Comparison of ENCODE assay signal across 28 cellular contexts in genomic region chr18:48788378-48788777, GRCh38.
DNase-seq lines count a peak whose midpoint lies in the region; ATAC-seq and TF ChIP-seq lines count a peak whose summit lies in the region.
"Had no signal": no experiment of that assay in that cellular context is flagged by ENCODE, and none has a peak within 500 bp of the region (broad histone marks: within the 10 kb centered on the region; RNA-seq: fewer than 3 reads in every experiment).

No MANE protein-coding gene starts in this region.

- H3K9me3 Mint-ChIP-seq in activated naive CD8-positive, alpha-beta T cell treated with anti-CD3 and anti-CD28 coated beads, Interleukin-2, amount 10 ng/mL, durations not matched to agents 7 days and 5 days: peaks cover 4% of the 10 kb centered on the region
- no peaks in the 10 kb centered on the region for H3K9me3 Mint-ChIP-seq in activated naive CD8-positive, alpha-beta T cell treated with anti-CD3 and anti-CD28 coated beads for 36 hours
- H3K9me3 Mint-ChIP-seq in chondrocyte (ENCODE audit: low read depth): no peaks in the 10 kb centered on the region
- no peaks in the 10 kb centered on the region for H3K9me3 Mint-ChIP-seq in mesothelial cell of epicardium
- H3K9me3 Mint-ChIP-seq in H9: no peaks in the 10 kb centered on the region
- H3K9me3 Mint-ChIP-seq: activated T-helper 1 cell treated with anti-CD3 and anti-CD28 coated beads, Interleukin-12 subunit alpha, Interleukin-12 subunit beta, Interleukin-2, Interleukin-4 antibody, amounts not matched to agents 30 ng/mL and 10 ng/mL and 1 ng/mL, durations not matched to agents 14 hours and 24 hours and 36 hours; CD8-positive, alpha-beta T cell had no signal

- no peaks in the 10 kb centered on the region for H3K23me2 ChIP-seq in H9 (ENCODE audit: insufficient read length, low read depth, low read length, poor library complexity, severe bottlenecking)

- POLR2A ChIA-PET in activated naive CD8-positive, alpha-beta T cell treated with anti-CD3 and anti-CD28 coated beads, Interleukin-2, amount 10 ng/mL, durations not matched to agents 7 days and 5 days (lab: Charles Lee): no interaction called here

- no peak overlapping the region for H3K4me2 ChIP-seq in H9 (ENCODE audit: insufficient read depth, insufficient read length, low read length)
- H3K4me2 ChIP-seq: A549 had no signal

- H3K9ac ChIP-seq in subcutaneous abdominal adipose tissue (ENCODE audit: low read length in 5 of 5) (peak overlapping the region in 1 of 5 donors; percentile 39), H9 (ENCODE audit: extremely low read depth, insufficient read length, low read length) (no peak overlapping the region)
- H3K9ac ChIP-seq: KMS-11 had no signal

- no peaks in the 10 kb centered on the region for H3K79me1 ChIP-seq in H9 (ENCODE audit: insufficient read depth, low read depth, low read length, poor library complexity, severe bottlenecking)

- no peaks in the 10 kb centered on the region for H3K9me3 ChIP-seq in subcutaneous abdominal adipose tissue (ENCODE audit: control insufficient read depth in 5 of 5, low read length in 5 of 5)
- H3K9me3 ChIP-seq in H9 (ENCODE audit: control insufficient read depth, low read depth, low read length): no peaks in the 10 kb centered on the region
- H3K9me3 ChIP-seq: A549, vagina had no signal

- H2BK15ac ChIP-seq in H9 (ENCODE audit: low read depth, low read length): no peak overlapping the region

- H3K27me3 Mint-ChIP-seq in activated naive CD8-positive, alpha-beta T cell treated with anti-CD3 and anti-CD28 coated beads, Interleukin-2, amount 10 ng/mL, durations not matched to agents 7 days and 5 days: no peaks in the 10 kb centered on the region
- H3K27me3 Mint-ChIP-seq in activated naive CD8-positive, alpha-beta T cell treated with anti-CD3 and anti-CD28 coated beads for 36 hours: no peaks in the 10 kb centered on the region
- H3K27me3 Mint-ChIP-seq in chondrocyte (ENCODE audit: low read depth) (no peaks in the 10 kb centered on the region), mesothelial cell of epicardium (ENCODE audit: low read depth) (no peaks in the 10 kb centered on the region), H9 (ENCODE audit: low read depth) (no peaks in the 10 kb centered on the region)
- H3K27me3 Mint-ChIP-seq: activated CD4-positive, alpha-beta T cell treated with anti-CD3 and anti-CD28 coated beads, Interleukin-2, amount 10 ng/mL, durations not matched to agents 24 days and 14 days; naive thymus-derived CD4-positive, alpha-beta T cell had no signal

- H3K4me3 Mint-ChIP-seq in activated naive CD8-positive, alpha-beta T cell treated with anti-CD3 and anti-CD28 coated beads, Interleukin-2, amount 10 ng/mL, durations not matched to agents 7 days and 5 days: no peak overlapping the region
- no peak overlapping the region for H3K4me3 Mint-ChIP-seq in activated naive CD8-positive, alpha-beta T cell treated with anti-CD3 and anti-CD28 coated beads for 36 hours
- no peak overlapping the region for H3K4me3 Mint-ChIP-seq in chondrocyte (ENCODE audit: unreplicated experiment)
- H3K4me3 Mint-ChIP-seq in mesothelial cell of epicardium: no peak overlapping the region
- no peak overlapping the region for H3K4me3 Mint-ChIP-seq in H9
- H3K4me3 Mint-ChIP-seq: activated CD4-positive, alpha-beta T cell treated with anti-CD3 and anti-CD28 coated beads, Interleukin-2, amount 10 ng/mL, durations not matched to agents 24 days and 14 days; activated naive CD4-positive, alpha-beta T cell treated with anti-CD3 and anti-CD28 coated beads for 36 hours; activated T-helper 1 cell treated with anti-CD3 and anti-CD28 coated beads, Interleukin-12 subunit alpha, Interleukin-12 subunit beta, Interleukin-2, Interleukin-4 antibody, amounts not matched to agents 30 ng/mL and 10 ng/mL and 1 ng/mL, durations not matched to agents 14 hours and 24 hours and 36 hours; CD8-positive, alpha-beta T cell; naive thymus-derived CD4-positive, alpha-beta T cell had no signal

- H4K8ac ChIP-seq in H9 (replicated peaks; ENCODE audit: insufficient read length, low read depth, low read length): no peak overlapping the region

- H3K27ac ChIP-seq in subcutaneous abdominal adipose tissue (ENCODE audit: low read depth, low read length): peak overlapping the region; percentile 98
- no peak overlapping the region for H3K27ac ChIP-seq in H9 (ENCODE audit: insufficient read length, low read depth, low read length)
- H3K27ac ChIP-seq: A549, vagina, WERI-Rb-1 had no signal

- no peak overlapping the region for H3K56ac ChIP-seq in H9 (ENCODE audit: insufficient read length, low read depth, low read length)

- peaks cover 26% of the 10 kb centered on the region for H3K4me1 Mint-ChIP-seq in activated naive CD8-positive, alpha-beta T cell treated with anti-CD3 and anti-CD28 coated beads, Interleukin-2, amount 10 ng/mL, durations not matched to agents 7 days and 5 days
- H3K4me1 Mint-ChIP-seq in activated naive CD8-positive, alpha-beta T cell treated with anti-CD3 and anti-CD28 coated beads for 36 hours: peaks cover 7% of the 10 kb centered on the region
- peaks cover 92% of the 10 kb centered on the region for H3K4me1 Mint-ChIP-seq in chondrocyte (ENCODE audit: low read depth)
- peaks cover 47% of the 10 kb centered on the region for H3K4me1 Mint-ChIP-seq in mesothelial cell of epicardium
- peaks cover 8 to 15% of the 10 kb centered on the region in 2 experiments for H3K4me1 Mint-ChIP-seq in H9

- no peak overlapping the region for H2BK120ac ChIP-seq in H9 (ENCODE audit: low read depth, low read length, poor library complexity, severe bottlenecking)

- H3K23ac ChIP-seq in H9 (ENCODE audit: insufficient read length, low read depth, low read length): no peak overlapping the region

- H3K4me1 ChIP-seq in subcutaneous abdominal adipose tissue (ENCODE audit: control insufficient read depth in 5 of 5, insufficient read depth in 5 of 5, low read length in 5 of 5) (peaks cover 23 to 84% (median 65%) of the 10 kb centered on the region in 5 donors), H9 (ENCODE audit: insufficient read depth, low read length) (no peaks in the 10 kb centered on the region)
- H3K4me1 ChIP-seq: A549 had no signal

- H3K4ac ChIP-seq in H9 (ENCODE audit: low read depth, low read length): no peak overlapping the region

- H3K27me3 ChIP-seq in subcutaneous abdominal adipose tissue (ENCODE audit: control insufficient read depth in 5 of 5, insufficient read depth in 4 of 5, low read length in 5 of 5): no peaks in the 10 kb centered on the region
- H3K27me3 ChIP-seq in H9 (ENCODE audit: insufficient read depth, low read length): no peaks in the 10 kb centered on the region
- H3K27me3 ChIP-seq: vagina had no signal

- peak; percentile 8 for DNase-seq in activated naive CD8-positive, alpha-beta T cell treated with anti-CD3 and anti-CD28 coated beads, Interleukin-2, amount 10 ng/mL, durations not matched to agents 7 days and 5 days
- DNase-seq in activated naive CD8-positive, alpha-beta T cell treated with anti-CD3 and anti-CD28 coated beads for 36 hours: no peak
- no peak for DNase-seq in chondrocyte (ENCODE audit: low spot score)
- DNase-seq in mesothelial cell of epicardium (ENCODE audit: low spot score in 2 of 2, unreplicated experiment in 2 of 2): no peak
- DNase-seq in NK-92 treated with Interleukin-12 subunit alpha and Interleukin-12 subunit beta, amount 100 ng/mL, for 24 hours (lab: John Stamatoyannopoulos, UW): no peak
- no peak for DNase-seq in H9
- DNase-seq in anterior cingulate cortex (lab: John Stamatoyannopoulos, UW): no peak
- DNase-seq: activated CD4-positive, alpha-beta T cell treated with anti-CD3 and anti-CD28 coated beads, Interleukin-2, amount 10 ng/mL, durations not matched to agents 24 days and 14 days; activated naive CD4-positive, alpha-beta T cell treated with anti-CD3 and anti-CD28 coated beads for 36 hours; AML-193; CD8-positive, alpha-beta T cell; DMS 273 treated with DMSO at 0.1 percent for 48 hours; EL; hippocampal formation; MM.1S; naive thymus-derived CD4-positive, alpha-beta T cell; NCI-H1436; OCI-M1; SHP77 treated with DMSO at 0.1 percent for 48 hours; stimulated activated CD4-positive, alpha-beta T cell treated with anti-CD3 and anti-CD28 coated beads, Interleukin-4, amount 100 ng/mL, for 24 hours; stimulated activated naive CD4-positive, alpha-beta T cell; T-helper 9 cell; WERI-Rb-1 had no signal

- H4K20me1 ChIP-seq in H9 (ENCODE audit: control insufficient read depth, insufficient read depth, insufficient read length): no peaks in the 10 kb centered on the region

- H3K4me3 ChIP-seq in subcutaneous abdominal adipose tissue (ENCODE audit: low read depth in 1 of 5, low read length in 5 of 5): no peak overlapping the region
- H3K4me3 ChIP-seq: A549, vagina had no signal

- H3K14ac ChIP-seq in H9 (ENCODE audit: insufficient read depth, low read length): no peak overlapping the region

- no peak overlapping the region for H4K5ac ChIP-seq in H9 (ENCODE audit: insufficient read length, low read depth, low read length)

- H2BK12ac ChIP-seq in H9 (ENCODE audit: insufficient read length, low read depth, low read length): no peak overlapping the region

- no peak overlapping the region for H2AK5ac ChIP-seq in H9 (ENCODE audit: insufficient read length, low read length)

- ATAC-seq in activated naive CD8-positive, alpha-beta T cell treated with anti-CD3 and anti-CD28 coated beads, Interleukin-2, amount 10 ng/mL, durations not matched to agents 7 days and 5 days (ENCODE audit: low read depth): no peak
- ATAC-seq: A549; CD8-positive, alpha-beta T cell; naive thymus-derived CD4-positive, alpha-beta T cell had no signal

- no peak overlapping the region for H4K91ac ChIP-seq in H9 (ENCODE audit: insufficient read length, low read depth, low read length)

- no peak overlapping the region for H3K27ac Mint-ChIP-seq in activated naive CD8-positive, alpha-beta T cell treated with anti-CD3 and anti-CD28 coated beads, Interleukin-2, amount 10 ng/mL, durations not matched to agents 7 days and 5 days
- H3K27ac Mint-ChIP-seq in activated naive CD8-positive, alpha-beta T cell treated with anti-CD3 and anti-CD28 coated beads for 36 hours: no peak overlapping the region
- peak overlapping the region; percentile 45 for H3K27ac Mint-ChIP-seq in chondrocyte (ENCODE audit: unreplicated experiment)
- peak overlapping the region; percentile 82 for H3K27ac Mint-ChIP-seq in mesothelial cell of epicardium
- no peak overlapping the region for H3K27ac Mint-ChIP-seq in H9
- H3K27ac Mint-ChIP-seq: activated CD4-positive, alpha-beta T cell treated with anti-CD3 and anti-CD28 coated beads, Interleukin-2, amount 10 ng/mL, durations not matched to agents 24 days and 14 days; activated naive CD4-positive, alpha-beta T cell treated with anti-CD3 and anti-CD28 coated beads for 36 hours; activated T-helper 1 cell treated with anti-CD3 and anti-CD28 coated beads, Interleukin-12 subunit alpha, Interleukin-12 subunit beta, Interleukin-2, Interleukin-4 antibody, amounts not matched to agents 30 ng/mL and 10 ng/mL and 1 ng/mL, durations not matched to agents 14 hours and 24 hours and 36 hours; CD8-positive, alpha-beta T cell had no signal

- H3K36me3 ChIP-seq in subcutaneous abdominal adipose tissue (ENCODE audit: control insufficient read depth in 5 of 5, insufficient read depth in 5 of 5, low read length in 5 of 5): peaks cover 0 to 27% (median 9%) of the 10 kb centered on the region in 5 donors
- H3K36me3 ChIP-seq: vagina had no signal

- no peaks in the 10 kb centered on the region for H3K79me2 ChIP-seq in H9 (ENCODE audit: insufficient read depth, low read length)

- H2AFZ ChIP-seq in H9 (ENCODE audit: low read length): no peak overlapping the region

- H2BK5ac ChIP-seq in H9 (ENCODE audit: insufficient read length, low read length): no peak overlapping the region

- H3K36me3 Mint-ChIP-seq in activated naive CD8-positive, alpha-beta T cell treated with anti-CD3 and anti-CD28 coated beads, Interleukin-2, amount 10 ng/mL, durations not matched to agents 7 days and 5 days: peaks cover 7% of the 10 kb centered on the region
- no peaks in the 10 kb centered on the region for H3K36me3 Mint-ChIP-seq in activated naive CD8-positive, alpha-beta T cell treated with anti-CD3 and anti-CD28 coated beads for 36 hours
- peaks cover 34% of the 10 kb centered on the region for H3K36me3 Mint-ChIP-seq in chondrocyte (ENCODE audit: low read depth)
- H3K36me3 Mint-ChIP-seq in mesothelial cell of epicardium: peaks cover 23% of the 10 kb centered on the region
- no peaks in the 10 kb centered on the region; a peak in 1 of 7 replicates for H3K36me3 Mint-ChIP-seq in H9 (ENCODE audit: insufficient read depth in 1 of 3, low read depth in 3 of 3)
- H3K36me3 Mint-ChIP-seq: CD8-positive, alpha-beta T cell had no signal

- no peak overlapping the region for H3K18ac ChIP-seq in H9 (ENCODE audit: insufficient read length, low read depth, low read length)

- WGBS in H9 (ENCODE audit: extremely low coverage, insufficient read length, low lambda C conversion rate): no CpG with 5 or more reads among the region's 1 CpG

- H3T11ph ChIP-seq in H9 (ENCODE audit: low read length): no peak overlapping the region

- TF ChIP-seq CTCF in chondrocyte (IDR thresholded peaks at IDR 0.05) (no peak), mesothelial cell of epicardium (IDR thresholded peaks at IDR 0.05; ENCODE audit: unreplicated experiment) (no peak), H9 (conservative IDR thresholded peaks at IDR 0.05) (no peak)

- H2BK20ac ChIP-seq in H9 (ENCODE audit: low read depth, low read length, poor library complexity, severe bottlenecking): no peak overlapping the region

Comparison
In these comparisons a context has a peak if more than half of its experiments do, and no peak if none do; other contexts are left out.
1. H3K27ac Mint-ChIP-seq: peak in chondrocyte (single experiment) and mesothelial cell of epicardium (single experiment); none in activated naive CD8-positive, alpha-beta T cell treated with anti-CD3 and anti-CD28 coated beads, Interleukin-2, amount 10 ng/mL, durations not matched to agents 7 days and 5 days (single experiment), activated naive CD8-positive, alpha-beta T cell treated with anti-CD3 and anti-CD28 coated beads for 36 hours (single experiment) and H9 (0 of 3).